15 cellular contexts compared by ENCODE assay signal in genomic region chr15:95302809-95303208, GRCh38.
DNase-seq lines count a peak whose midpoint lies in the region; ATAC-seq and TF ChIP-seq lines count a peak whose summit lies in the region.
"Had no signal": no experiment of that assay in that cellular context is flagged by ENCODE, and none has a peak within 500 bp of the region (broad histone marks: within the 10 kb centered on the region; RNA-seq: fewer than 3 reads in every experiment).

No MANE protein-coding gene starts in this region.

- no peak for TF ChIP-seq POLR2A in gastrocnemius medialis (IDR thresholded peaks at IDR 0.05)

- no peak for TF ChIP-seq CTCF in gastrocnemius medialis (IDR thresholded peaks at IDR 0.05 in 4 of 5, conservative IDR thresholded peaks at IDR 0.05 in 1 of 5)

- H3K4me1 ChIP-seq in SJCRH30: peaks cover 37% of the 10 kb centered on the region
- H3K4me1 ChIP-seq in gastrocnemius medialis: peaks cover 3 to 6% of the 10 kb centered on the region in 2 donors
- H3K4me1 ChIP-seq: A549 had no signal

- in situ Hi-C loops in gastrocnemius medialis (cut with MboI; ENCODE audit: low sequenced_read_pairs in 4 of 4): no loop called here

- H3K4me3 Mint-ChIP-seq in activated T-helper 2 cell treated with anti-CD3 and anti-CD28 coated beads, Interferon-gamma antibody, Interleukin-2, Interleukin-4, amounts not matched to agents 10 μg/mL and 5 μg/mL and 100 μg/mL, durations not matched to agents 14 hours and 24 hours and 36 hours (ENCODE audit: low read depth): no peak overlapping the region
- H3K4me3 Mint-ChIP-seq: CD14-positive monocyte; CD8-positive, alpha-beta T cell; H9 had no signal

- peaks cover 38% of the 10 kb centered on the region for H3K4me1 Mint-ChIP-seq in activated T-helper 2 cell treated with anti-CD3 and anti-CD28 coated beads, Interferon-gamma antibody, Interleukin-2, Interleukin-4, amounts not matched to agents 10 μg/mL and 5 μg/mL and 100 μg/mL, durations not matched to agents 14 hours and 24 hours and 36 hours (ENCODE audit: low read depth)
- H3K4me1 Mint-ChIP-seq: CD14-positive monocyte had no signal

- peaks cover 5% of the 10 kb centered on the region for H3K36me3 Mint-ChIP-seq in activated T-helper 2 cell treated with anti-CD3 and anti-CD28 coated beads, Interferon-gamma antibody, Interleukin-2, Interleukin-4, amounts not matched to agents 10 μg/mL and 5 μg/mL and 100 μg/mL, durations not matched to agents 14 hours and 24 hours and 36 hours (ENCODE audit: low read depth)
- H3K36me3 Mint-ChIP-seq: CD14-positive monocyte; CD8-positive, alpha-beta T cell had no signal

- DNase-seq in SJCRH30 (no peak), dermis blood vessel endothelial cell (peak; percentile 94), left lobe of liver (ENCODE audit: low spot score) (no peak), gastrocnemius medialis (no peak), head of caudate nucleus (no peak), SW 1271 (lab: John Stamatoyannopoulos, UW) (no peak)
- no peak for DNase-seq in activated T-helper 2 cell treated with anti-CD3 and anti-CD28 coated beads, Interferon-gamma antibody, Interleukin-2, Interleukin-4, amounts not matched to agents 10 μg/mL and 5 μg/mL and 100 μg/mL, durations not matched to agents 14 hours and 24 hours and 36 hours (ENCODE audit: low spot score)
- DNase-seq: CD8-positive, alpha-beta T cell; COR-L47; DND-41; GDM1; GOT3; H9 had no signal

- peaks cover 36% of the 10 kb centered on the region for H3K27me3 Mint-ChIP-seq in activated T-helper 2 cell treated with anti-CD3 and anti-CD28 coated beads, Interferon-gamma antibody, Interleukin-2, Interleukin-4, amounts not matched to agents 10 μg/mL and 5 μg/mL and 100 μg/mL, durations not matched to agents 14 hours and 24 hours and 36 hours (ENCODE audit: low read depth)

- no peak overlapping the region for H3K27ac Mint-ChIP-seq in activated T-helper 2 cell treated with anti-CD3 and anti-CD28 coated beads, Interferon-gamma antibody, Interleukin-2, Interleukin-4, amounts not matched to agents 10 μg/mL and 5 μg/mL and 100 μg/mL, durations not matched to agents 14 hours and 24 hours and 36 hours
- H3K27ac Mint-ChIP-seq: CD14-positive monocyte; CD8-positive, alpha-beta T cell; H9 had no signal

- intact Hi-C loops in gastrocnemius medialis (cut with DNase I; ENCODE audit: low total_unique reads): no loop called here
- intact Hi-C loops in head of caudate nucleus (cut with DNase I): no loop called here
- intact Hi-C loops in activated T-helper 2 cell treated with anti-CD3 and anti-CD28 coated beads, Interferon-gamma antibody, Interleukin-2, Interleukin-4, amounts not matched to agents 10 μg/mL and 5 μg/mL and 100 μg/mL, durations not matched to agents 14 hours and 24 hours and 36 hours (cut with micrococcal nuclease): loop anchor here (5.0 kb wide), 1 partner anchor 199 kb away; no protein-coding TSS in a partner anchor

- H3K36me3 ChIP-seq in SJCRH30: no peaks in the 10 kb centered on the region
- H3K36me3 ChIP-seq in gastrocnemius medialis: no peaks in the 10 kb centered on the region

- H3K4me3 ChIP-seq in SJCRH30 (no peak overlapping the region), gastrocnemius medialis (no peak overlapping the region)
- H3K4me3 ChIP-seq: A549 had no signal

- no peaks in the 10 kb centered on the region for H3K9me3 ChIP-seq in SJCRH30 (replicated peaks)
- H3K9me3 ChIP-seq in gastrocnemius medialis: no peaks in the 10 kb centered on the region

- H3K27me3 ChIP-seq in SJCRH30 (no peaks in the 10 kb centered on the region), gastrocnemius medialis (no peaks in the 10 kb centered on the region)

- ATAC-seq in left lobe of liver (peak; percentile 19), gastrocnemius medialis (no peak)
- ATAC-seq: A549; CD8-positive, alpha-beta T cell had no signal

- peak overlapping the region; percentile 86 for H3K27ac ChIP-seq in SJCRH30
- H3K27ac ChIP-seq in gastrocnemius medialis: peak overlapping the region in 3 of 4 donors; percentile 59 to 75 (median 74)
- H3K27ac ChIP-seq: A549 had no signal

- peaks cover 5% of the 10 kb centered on the region for H3K9me3 Mint-ChIP-seq in activated T-helper 2 cell treated with anti-CD3 and anti-CD28 coated beads, Interferon-gamma antibody, Interleukin-2, Interleukin-4, amounts not matched to agents 10 μg/mL and 5 μg/mL and 100 μg/mL, durations not matched to agents 14 hours and 24 hours and 36 hours
- H3K9me3 Mint-ChIP-seq: CD8-positive, alpha-beta T cell; H9 had no signal
